ENCODE assay signal across 8 cellular contexts in the genomic region with DNA sequence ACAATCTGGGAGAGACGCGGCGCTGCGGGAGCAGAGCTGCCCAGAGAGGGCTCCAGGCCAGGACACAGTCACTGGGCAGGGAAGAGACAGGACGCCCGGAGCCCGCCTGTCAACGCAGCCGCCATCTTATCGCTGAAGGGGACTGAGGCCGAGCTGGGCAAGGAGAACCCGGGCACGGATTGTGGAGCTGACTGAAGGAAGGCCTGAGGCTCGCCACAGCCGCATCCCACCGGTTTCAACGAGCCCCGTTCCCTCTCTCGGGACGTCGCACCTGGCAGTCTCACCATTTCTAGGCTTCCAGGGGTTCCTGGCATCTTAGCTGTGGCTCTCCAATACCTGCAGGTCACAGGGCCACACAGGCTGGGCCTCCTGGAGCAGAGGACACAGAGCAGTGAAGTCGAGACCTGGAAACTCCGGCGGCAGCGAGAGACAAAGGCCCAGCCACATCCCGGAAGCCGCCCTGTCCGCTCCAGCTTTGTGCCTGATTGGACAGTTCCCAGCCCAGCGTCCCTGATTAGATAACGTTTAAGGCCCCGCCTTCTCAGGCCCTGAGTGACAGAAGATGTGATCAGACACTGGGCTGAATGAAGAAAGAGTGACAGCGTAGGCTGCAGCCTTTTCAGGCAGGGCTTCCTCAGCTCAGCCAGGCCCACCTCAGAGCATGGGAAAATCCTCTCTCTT. TPM values are rescaled to one million over a fixed set of nuclear protein-coding genes. Genes with fewer than 3 reads are reported as not detected.
DNase-seq lines count a peak whose midpoint lies in the region; ATAC-seq and TF ChIP-seq lines count a peak whose summit lies in the region.

A gene (minus strand): TSS at position 431 of the 681 bp plus-strand sequence. CDS start 117 bp downstream, at position 314.

- TF ChIP-seq CTCF in suprapubic skin (IDR thresholded peaks at IDR 0.05): no peak

- H3K27ac ChIP-seq in SK-N-MC: no peak within 1 kb of the TSS
- peak within 1 kb of the TSS; percentile 99 for H3K27ac ChIP-seq in suprapubic skin

- no peak for TF ChIP-seq EP300 in suprapubic skin (IDR thresholded peaks at IDR 0.05)

- TF ChIP-seq POLR2A in suprapubic skin (IDR thresholded peaks at IDR 0.05): peak in 1 of 2 donors; percentile 93

- H3K4me1 ChIP-seq in suprapubic skin: peaks cover 33% of the 10 kb centered on the region

- DNase-seq in Daoy (ENCODE audit: low read depth) (peak; percentile 96), Kasumi-1 (lab: John Stamatoyannopoulos, UW) (peak; percentile 95 to 97), SK-N-MC (ENCODE audit: low read depth, low spot score) (no peak), globus pallidus (ENCODE audit: low spot score) (peak; percentile 99), nucleus accumbens (lab: John Stamatoyannopoulos, UW) (peak; percentile 57 to 98 (median 95)), suprapubic skin (ENCODE audit: low spot score in 2 of 2) (peak; percentile 98)
- DNase-seq in activated naive CD4-positive, alpha-beta T cell treated with anti-CD3 and anti-CD28 coated beads, Interleukin-2, amount 50 U/mL, for 16 hours: peak; percentile 92

- no peaks in the 10 kb centered on the region for H3K27me3 ChIP-seq in suprapubic skin

- H3K4me3 ChIP-seq in SK-N-MC (peak within 1 kb of the TSS; percentile 66), suprapubic skin (peak within 1 kb of the TSS; percentile 89)

- H3K9me3 ChIP-seq in SK-N-MC (ENCODE audit: low read depth, low read length) (no peaks in the 10 kb centered on the region), suprapubic skin (no peaks in the 10 kb centered on the region)

- 0% methylated on average over 24 of the region's 32 CpGs for WGBS in suprapubic skin

- peak; percentile 97 for ATAC-seq in GM21825 (IDR thresholded peaks at IDR 0.05; ENCODE audit: unreplicated experiment)

- peak within 1 kb of the TSS; percentile 57 for H3K9ac ChIP-seq in SK-N-MC (ENCODE audit: insufficient read length)

- H3K36me3 ChIP-seq in SK-N-MC (ENCODE audit: insufficient read depth, low read length): no peaks in the 10 kb centered on the region
- H3K36me3 ChIP-seq in suprapubic skin: no peaks in the 10 kb centered on the region

RNA-seq across cellular contexts. Expression of the gene that starts here (rescaled TPM):
- 7.5 and 10.4 TPM in 2 replicates for total RNA-seq in Daoy (2014; rRNA removed; shearing (Covaris generic))
- 100 to 1,000 TPM in 2 of 4 donors, 10 to 100 TPM in 2; 50.2 to 180 (median 92.3) TPM for total RNA-seq in suprapubic skin
